ENCODE assay signal across 9 cellular contexts in the genomic region with DNA sequence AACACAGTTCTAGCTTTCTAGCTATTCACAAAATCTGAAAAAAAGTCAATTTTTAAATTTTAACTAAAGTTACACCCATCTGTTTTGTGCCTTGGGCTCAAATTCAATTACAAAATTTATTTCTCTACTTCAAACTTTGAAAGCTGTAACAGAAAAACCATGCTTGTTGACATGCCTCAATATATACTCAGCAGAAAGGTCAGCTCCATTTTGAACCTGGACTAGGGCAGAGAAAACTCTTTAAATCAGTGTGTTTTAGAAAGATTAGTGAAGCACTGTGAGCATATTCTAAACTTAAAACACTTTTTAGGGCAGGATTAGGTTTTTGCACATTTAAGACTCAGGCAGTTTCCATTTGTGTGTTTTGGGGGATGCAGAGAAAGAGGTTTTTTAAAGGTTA.
"Had no signal": no experiment of that assay in that cellular context is flagged by ENCODE, and none has a peak within 500 bp of the region (broad histone marks: within the 10 kb centered on the region; RNA-seq: fewer than 3 reads in every experiment).

No MANE protein-coding gene starts in this region.

- H2AFZ ChIP-seq: GM23248 had no signal

- H3K4me1 ChIP-seq: HAP-1 had no signal

- DNase-seq: GM23248, GOT3, H7, KG1 had no signal

- H3K9ac ChIP-seq: GM23248 had no signal

- H3K27ac ChIP-seq: GM23248, HL-60 had no signal

- H3K4me3 ChIP-seq: GM23248, HAP-1, K562 had no signal

- H3K9me3 ChIP-seq: HAP-1 had no signal

- ATAC-seq: HCT116, HepG2, K562 had no signal
